Comparison of ENCODE assay signal across 24 cellular contexts in genomic region chr9:5592904-5593303, GRCh38. TPM values are rescaled to one million over a fixed set of nuclear protein-coding genes. Genes with fewer than 3 reads are reported as not detected.
A peak's percentile ranks its signal among the peaks of the same experiment; 100 is the strongest.
DNase-seq lines count a peak whose midpoint lies in the region; ATAC-seq and TF ChIP-seq lines count a peak whose summit lies in the region.
"Had no signal": no experiment of that assay in that cellular context is flagged by ENCODE, and none has a peak within 500 bp of the region (broad histone marks: within the 10 kb centered on the region; RNA-seq: fewer than 3 reads in every experiment).

No MANE protein-coding gene starts in this region.

- H4K20me1 ChIP-seq in OCI-LY7 (ENCODE audit: insufficient read depth, low read length): no peaks in the 10 kb centered on the region

- POLR2A ChIA-PET in OCI-LY7 (lab: Charles Lee): interaction anchor here (0.7 to 1.4 kb wide), 2 partner anchors 12 to 143 kb away, joined by 3 to 4 read pairs; no protein-coding TSS in a partner anchor
- POLR2A ChIA-PET in MCF 10A (lab: Yijun Ruan, JAX): no interaction called here

- H3K9me3 Mint-ChIP-seq in stimulated activated naive CD8-positive, alpha-beta T cell treated with anti-CD3 and anti-CD28 coated beads, Interleukin-15, amount 100 ng/mL, for 72 hours: no peaks in the 10 kb centered on the region
- no peaks in the 10 kb centered on the region for H3K9me3 Mint-ChIP-seq in MCF 10A (ENCODE audit: unreplicated experiment)
- H3K9me3 Mint-ChIP-seq: H9 had no signal

- peaks cover 42% of the 10 kb centered on the region for H3K4me1 Mint-ChIP-seq in stimulated activated naive CD8-positive, alpha-beta T cell treated with anti-CD3 and anti-CD28 coated beads, Interleukin-15, amount 100 ng/mL, for 72 hours
- H3K4me1 Mint-ChIP-seq in MCF 10A (ENCODE audit: insufficient read depth, unreplicated experiment): no peaks in the 10 kb centered on the region

- TF ChIP-seq CTCF in OCI-LY7 (conservative IDR thresholded peaks at IDR 0.05; ENCODE audit: low read length) (no peak), MCF 10A (IDR thresholded peaks at IDR 0.05; ENCODE audit: unreplicated experiment) (no peak)

- no peak for DNase-seq in stimulated activated naive CD8-positive, alpha-beta T cell treated with anti-CD3 and anti-CD28 coated beads, Interleukin-15, amount 100 ng/mL, for 72 hours
- no peak for DNase-seq in stimulated activated naive CD8-positive, alpha-beta T cell treated with anti-CD3 and anti-CD28 coated beads, Interleukin-15, Interleukin-2, amounts not matched to agents 100 U/mL and 50 U/mL, for 24 hours
- DNase-seq in OCI-LY7 (ENCODE audit: low spot score) (no peak), epithelial cell of prostate (ENCODE audit: low read depth, low spot score) (no peak), MCF 10A (ENCODE audit: unreplicated experiment) (no peak), UCSD-AML1 (lab: John Stamatoyannopoulos, UW; ENCODE audit: unreplicated experiment) (no peak)
- DNase-seq: AML-193; COR-L47; DMS 273 treated with DMSO at 0.1 percent for 48 hours; DMS79 treated with DMSO at 0.1 percent for 48 hours; GM23248; H9; KBM-7; NCI-H1092 treated with DMSO at 0.1 percent for 48 hours; NCI-H146; NCI-H2029 treated with DMSO at 0.1 percent for 48 hours; NCI-H226; NCI-H510A treated with DMSO at 0.1 percent for 48 hours; NCI-H748 treated with DMSO at 0.1 percent for 48 hours; NK-92 treated with Interleukin-12 subunit alpha and Interleukin-12 subunit beta, amount 100 ng/mL, for 24 hours; OCI-M1 had no signal

- intact Hi-C loops in OCI-LY7 (cut with micrococcal nuclease; ENCODE audit: unreplicated experiment): loop anchor here (10.0 kb wide), 2 partner anchors 242 to 288 kb away; partner anchors contain the start of genes ERMP1 and RLN2
- intact Hi-C loops in MCF 10A (cut with micrococcal nuclease): loop anchor here (5.0 kb wide), 1 partner anchor 1211 kb away; no protein-coding TSS in a partner anchor

- H3K27me3 Mint-ChIP-seq in stimulated activated naive CD8-positive, alpha-beta T cell treated with anti-CD3 and anti-CD28 coated beads, Interleukin-15, amount 100 ng/mL, for 72 hours: no peaks in the 10 kb centered on the region
- no peaks in the 10 kb centered on the region for H3K27me3 Mint-ChIP-seq in MCF 10A (ENCODE audit: insufficient read depth, unreplicated experiment)

- H3K9me3 ChIP-seq in OCI-LY7 (ENCODE audit: low read length): no peaks in the 10 kb centered on the region
- H3K9me3 ChIP-seq: SJSA1 had no signal

- H3K4me2 ChIP-seq in OCI-LY7 (ENCODE audit: low read length): 0 out of 2 replicates have a peak overlapping the region, but pooled peaks have one; percentile 59

- H3K4me1 ChIP-seq in OCI-LY7 (ENCODE audit: insufficient read depth, low read length, poor library complexity, severe bottlenecking): peaks cover 70% of the 10 kb centered on the region

- peak overlapping the region; percentile 72 to 88 for H3K27ac Mint-ChIP-seq in stimulated activated naive CD8-positive, alpha-beta T cell treated with anti-CD3 and anti-CD28 coated beads, Interleukin-15, amount 100 ng/mL, for 72 hours
- H3K27ac Mint-ChIP-seq in MCF 10A (ENCODE audit: low read depth, unreplicated experiment): no peak overlapping the region
- H3K27ac Mint-ChIP-seq: H9 had no signal

- CTCF ChIA-PET in OCI-LY7 (lab: Charles Lee; ENCODE audit: unreplicated experiment): no interaction called here
- CTCF ChIA-PET in MCF 10A (lab: Yijun Ruan, JAX): interaction anchor here (1.4 kb wide), 1 partner anchor 407 kb away, joined by 7 read pairs; the partner anchor contains the start of gene INSL6

- no peaks in the 10 kb centered on the region for H3K9me2 ChIP-seq in OCI-LY7 (ENCODE audit: insufficient read depth, low read length)

- ATAC-seq in stimulated activated naive CD8-positive, alpha-beta T cell treated with anti-CD3 and anti-CD28 coated beads, Interleukin-15, amount 100 ng/mL, for 72 hours: no peak
- ATAC-seq in stimulated activated naive CD8-positive, alpha-beta T cell treated with anti-CD3 and anti-CD28 coated beads, Interleukin-15, Interleukin-2, amounts not matched to agents 100 U/mL and 50 U/mL, for 24 hours: no peak
- ATAC-seq in GM19467 (IDR thresholded peaks at IDR 0.05; ENCODE audit: unreplicated experiment) (no peak), GM18520 (IDR thresholded peaks at IDR 0.05; ENCODE audit: unreplicated experiment) (no peak)

- H3K27ac ChIP-seq in OCI-LY7 (ENCODE audit: low read depth, low read length, poor library complexity, severe bottlenecking): no peak overlapping the region
- peak overlapping the region; percentile 31 for H3K27ac ChIP-seq in epithelial cell of prostate
- H3K27ac ChIP-seq: GM23248, SJSA1 had no signal

- no peak overlapping the region for H3K4me3 ChIP-seq in OCI-LY7 (ENCODE audit: low read depth, low read length, poor library complexity, severe bottlenecking)
- H3K4me3 ChIP-seq: GM23248, SJSA1 had no signal

- no peak overlapping the region for H3K4me3 Mint-ChIP-seq in stimulated activated naive CD8-positive, alpha-beta T cell treated with anti-CD3 and anti-CD28 coated beads, Interleukin-15, amount 100 ng/mL, for 72 hours
- H3K4me3 Mint-ChIP-seq in MCF 10A (ENCODE audit: unreplicated experiment): no peak overlapping the region
- H3K4me3 Mint-ChIP-seq: H9 had no signal

- H3K36me3 ChIP-seq in OCI-LY7 (ENCODE audit: insufficient read depth, low read length): 0 out of 2 replicates have a peak, but pooled peaks cover 7% of the 10 kb centered on the region
- H3K36me3 ChIP-seq: SJSA1 had no signal

- H3K36me3 Mint-ChIP-seq in MCF 10A (ENCODE audit: insufficient read depth, unreplicated experiment): no peaks in the 10 kb centered on the region

- no TSS peak for BruUV-seq in OCI-LY7 (replicated peaks; lab: Mats Ljungman, UMichigan)
- BruUV-seq in MCF 10A (replicated peaks; lab: Mats Ljungman, UMichigan): no TSS peak

- H2AFZ ChIP-seq in OCI-LY7 (ENCODE audit: low read length): no peak overlapping the region
- H2AFZ ChIP-seq: GM23248 had no signal

- H3K79me2 ChIP-seq in OCI-LY7 (ENCODE audit: insufficient read depth, low read depth, low read length): peaks cover 4% of the 10 kb centered on the region; the same call in 1 of the 2 replicates

RNA-seq across cellular contexts. Expression of gene RIC1, which starts 36.0 kb away (rescaled TPM):
- total RNA-seq in OCI-LY7 (2014; rRNA removed; shearing (Covaris generic)): 72.9 and 77.0 TPM in 2 replicates
- total RNA-seq in OCI-LY7 (2022): 83.9 and 84.6 TPM in 2 replicates
- 21.3 and 23.1 TPM in 2 replicates for total RNA-seq in MCF 10A (2022)
